Comparison of ENCODE assay signal across 13 cellular contexts in genomic region chr19:42540071-42540553, GRCh38.
DNase-seq lines count a peak whose midpoint lies in the region; ATAC-seq and TF ChIP-seq lines count a peak whose summit lies in the region.
"Had no signal": no experiment of that assay in that cellular context is flagged by ENCODE, and none has a peak within 500 bp of the region (broad histone marks: within the 10 kb centered on the region; RNA-seq: fewer than 3 reads in every experiment).

No MANE protein-coding gene starts in this region.

- H3K27ac ChIP-seq in HUES6 (ENCODE audit: low read depth, low read length): no peak overlapping the region
- H3K27ac ChIP-seq in brain microvascular endothelial cell: no peak overlapping the region
- H3K27ac ChIP-seq: body of pancreas, dorsolateral prefrontal cortex, SJCRH30 had no signal

- H3K4me3 ChIP-seq in HUES6 (ENCODE audit: low read depth, low read length) (peak overlapping the region; percentile 5; the same call in 1 of the 2 replicates), NT2/D1 (ENCODE audit: insufficient read length, low read depth) (no peak overlapping the region), brain microvascular endothelial cell (ENCODE audit: low read depth, low read length) (no peak overlapping the region)
- H3K4me3 ChIP-seq: body of pancreas, dorsolateral prefrontal cortex, SJCRH30 had no signal

- H3K4me1 ChIP-seq in HUES6 (ENCODE audit: control insufficient read depth, insufficient read depth, low read length): peaks cover 11% of the 10 kb centered on the region
- peaks cover 4% of the 10 kb centered on the region for H3K4me1 ChIP-seq in NT2/D1 (ENCODE audit: insufficient read depth, insufficient read length)
- H3K4me1 ChIP-seq: body of pancreas, SJCRH30 had no signal

- H3K9me3 ChIP-seq in HUES6 (ENCODE audit: control insufficient read depth, insufficient read depth, low read depth, low read length) (no peaks in the 10 kb centered on the region), NT2/D1 (ENCODE audit: insufficient read depth, low read length) (no peaks in the 10 kb centered on the region)
- H3K9me3 ChIP-seq: body of pancreas, SJCRH30 had no signal

- DNase-seq in DMS 273 treated with DMSO at 0.1 percent for 48 hours (lab: John Stamatoyannopoulos, UW) (peak; percentile 53), NT2/D1 (ENCODE audit: low read depth, low spot score) (no peak), islet precursor cell (peak; percentile 54), T-helper 1 cell (no peak), EL (no peak), brain microvascular endothelial cell (no peak)
- DNase-seq: activated CD8-positive, alpha-beta T cell treated with anti-CD3 and anti-CD28 coated beads, Interleukin-2, amount 10 ng/mL, durations not matched to agents 7 days and 5 days; body of pancreas; SJCRH30; stimulated activated CD4-positive, alpha-beta T cell treated with anti-CD3 and anti-CD28 coated beads, Interleukin-1b, Interleukin-23, amount 100 ng/mL, for 48 hours had no signal

- no peaks in the 10 kb centered on the region for H3K36me3 ChIP-seq in HUES6 (ENCODE audit: control insufficient read depth, insufficient read depth, low read length)
- H3K36me3 ChIP-seq in NT2/D1 (ENCODE audit: insufficient read depth, insufficient read length, low read length): no peaks in the 10 kb centered on the region
- no peaks in the 10 kb centered on the region for H3K36me3 ChIP-seq in brain microvascular endothelial cell (replicated peaks)
- H3K36me3 ChIP-seq: SJCRH30 had no signal

- H3K27me3 ChIP-seq in HUES6 (ENCODE audit: control insufficient read depth, insufficient read depth, low read length) (no peaks in the 10 kb centered on the region; the same call in 1 of the 2 replicates), NT2/D1 (ENCODE audit: insufficient read depth, insufficient read length) (no peaks in the 10 kb centered on the region), brain microvascular endothelial cell (replicated peaks) (peaks cover 9% of the 10 kb centered on the region)
- H3K27me3 ChIP-seq: body of pancreas, dorsolateral prefrontal cortex, SJCRH30 had no signal

- TF ChIP-seq CTCF in brain microvascular endothelial cell (IDR thresholded peaks at IDR 0.05; ENCODE audit: low read depth, low read length, missing control alignments): no peak

- no peak overlapping the region for H3K9ac ChIP-seq in HUES6 (ENCODE audit: low read length)
- H3K9ac ChIP-seq in NT2/D1 (ENCODE audit: insufficient read length, low read depth): peak overlapping the region; percentile 42

- in situ Hi-C loops in brain microvascular endothelial cell (cut with HindIII; ENCODE audit: low pct_ligation_motif_present, low sequenced_read_pairs): no loop called here

- ATAC-seq in GM19467 (IDR thresholded peaks at IDR 0.05; ENCODE audit: unreplicated experiment): no peak
- ATAC-seq: activated CD8-positive, alpha-beta T cell treated with anti-CD3 and anti-CD28 coated beads, Interleukin-2, amount 10 ng/mL, durations not matched to agents 7 days and 5 days; body of pancreas had no signal

Comparison
In these comparisons a context has a peak if more than half of its experiments do, and no peak if none do; other contexts are left out.
1. DNase-seq: peak in DMS 273 treated with DMSO at 0.1 percent for 48 hours (single experiment) and islet precursor cell (single experiment); none in NT2/D1 (single experiment), T-helper 1 cell (0 of 5), EL (single experiment) and brain microvascular endothelial cell (single experiment).